In the genomic region with DNA sequence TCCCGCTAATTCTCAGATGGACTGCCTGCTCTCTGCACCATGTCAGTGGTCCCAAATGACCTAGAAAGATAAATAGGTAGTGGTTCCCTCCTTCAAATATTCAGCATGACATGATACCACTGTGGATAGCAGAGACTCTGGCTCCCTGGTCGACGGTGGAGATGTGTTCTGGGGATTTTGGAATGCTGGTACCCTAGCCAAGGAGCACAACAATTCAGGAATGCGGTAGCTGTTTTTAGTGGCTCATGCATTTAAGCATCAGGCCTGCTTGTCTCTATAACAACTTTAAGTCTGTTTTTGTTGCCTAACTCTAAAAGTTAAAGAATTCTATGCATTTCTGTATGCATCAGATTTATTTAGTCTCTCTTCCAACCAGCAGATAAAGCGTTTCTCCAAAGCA, we compare ENCODE assay signal across 21 cellular contexts.
"Had no signal": no experiment of that assay in that cellular context is flagged by ENCODE, and none has a peak within 500 bp of the region (broad histone marks: within the 10 kb centered on the region; RNA-seq: fewer than 3 reads in every experiment).

No MANE protein-coding gene starts in this region.

- H3K27ac ChIP-seq: breast epithelium had no signal

- H3K9me3 ChIP-seq: breast epithelium, MG63 had no signal

- H3K4me1 ChIP-seq: breast epithelium had no signal

- H3K27me3 ChIP-seq: breast epithelium, MG63 had no signal

- DNase-seq: activated B cell treated with CpG ODN at 0.5 μM for 24 hours; activated CD4-positive, alpha-beta memory T cell treated with anti-CD3 and anti-CD28 coated beads for 36 hours; activated CD4-positive, alpha-beta T cell treated with anti-CD3 and anti-CD28 coated beads for 1 hour; activated CD4-positive, alpha-beta T cell treated with anti-CD3 and anti-CD28 coated beads, Interleukin-2, amount 10 ng/mL, durations not matched to agents 7 days and 5 days; activated CD8-positive, alpha-beta memory T cell treated with anti-CD3 and anti-CD28 coated beads for 24 hours; activated effector memory CD4-positive, alpha-beta T cell treated with anti-CD3 and anti-CD28 coated beads, Interleukin-2, amount 50 U/mL, for 16 hours; activated naive CD4-positive, alpha-beta T cell treated with Interleukin-2 at 50 U/mL for 16 hours; activated naive CD8-positive, alpha-beta T cell treated with anti-CD3 and anti-CD28 coated beads, Interleukin-2, amount 50 U/mL, for 24 hours; activated T-cell treated with anti-CD3 and anti-CD28 coated beads, Interleukin-2, amount 50 U/mL, for 4 hours; amygdala; central memory CD4-positive, alpha-beta T cell; MG63; MV-4-11; NCI-H1092 treated with DMSO at 0.1 percent for 48 hours; NCI-H1417 treated with DMSO at 0.1 percent for 48 hours; NCI-H1694 treated with DMSO at 0.1 percent for 48 hours; NCI-H2081; NCI-H524; SHP77 treated with DMSO at 0.1 percent for 48 hours had no signal

- ATAC-seq: activated naive CD4-positive, alpha-beta T cell treated with anti-CD3 and anti-CD28 coated beads, Interleukin-2, amount 50 U/mL, for 72 hours; activated naive CD8-positive, alpha-beta T cell treated with anti-CD3 and anti-CD28 coated beads, Interleukin-2, amount 50 U/mL, for 24 hours; activated T-cell treated with anti-CD3 and anti-CD28 coated beads, Interleukin-2, amount 50 U/mL, for 4 hours had no signal

- H3K36me3 ChIP-seq: breast epithelium, MG63 had no signal

- H3K4me3 ChIP-seq: breast epithelium, MG63 had no signal
